Comparison of ENCODE assay signal across 21 cellular contexts in genomic region chr11:111406589-111406988, GRCh38.
A peak's percentile ranks its signal among the peaks of the same experiment; 100 is the strongest.
DNase-seq lines count a peak whose midpoint lies in the region; ATAC-seq, FAIRE-seq and TF ChIP-seq lines count a peak whose summit lies in the region.
"Had no signal": no experiment of that assay in that cellular context is flagged by ENCODE, and none has a peak within 500 bp of the region (broad histone marks: within the 10 kb centered on the region; RNA-seq: fewer than 3 reads in every experiment).

No MANE protein-coding gene starts in this region.

- H3K9me3 Mint-ChIP-seq in stimulated activated memory B cell treated with anti-CD40 and anti-IgM and Interleukin-4, amounts not matched to agents 10 μg/mL and 1 μg/mL and 100 μg/mL, for 72 hours, result peaks cover 3% of the 10 kb centered on the region
- H3K9me3 Mint-ChIP-seq: HFFc6 had no signal

- no peaks in the 10 kb centered on the region for H3K36me3 Mint-ChIP-seq in stimulated activated memory B cell treated with anti-CD40 and anti-IgM and Interleukin-4, amounts not matched to agents 10 μg/mL and 1 μg/mL and 100 μg/mL, for 72 hours
- H3K36me3 Mint-ChIP-seq: CD14-positive monocyte had no signal

- H3K27ac Mint-ChIP-seq in stimulated activated memory B cell treated with anti-CD40 and anti-IgM and Interleukin-4, amounts not matched to agents 10 μg/mL and 1 μg/mL and 100 μg/mL, for 72 hours, result peak overlapping the region; percentile 14
- H3K27ac Mint-ChIP-seq: CD14-positive monocyte, HFFc6 had no signal

- DNase-seq in EH (ENCODE audit: low read depth) (peak; percentile 17), LoVo (ENCODE audit: low spot score) (peak; percentile 36), T1000 (lab: John Stamatoyannopoulos, UW) (peak; percentile 29), NAMALWA (ENCODE audit: low spot score) (no peak), D721Med (ENCODE audit: insufficient read length, low spot score) (no peak), RCC 7860 (ENCODE audit: low spot score) (no peak)
- DNase-seq: COR-L47, DMS153, HFFc6, KG1, MM.1S, NCI-H1105 treated with DMSO at 0.1 percent for 48 hours, NCI-H187, NCI-H226, NCI-H526 treated with DMSO at 0.1 percent for 48 hours, PC-3 had no signal

- peaks cover 46% of the 10 kb centered on the region for H3K4me1 Mint-ChIP-seq in stimulated activated memory B cell treated with anti-CD40 and anti-IgM and Interleukin-4, amounts not matched to agents 10 μg/mL and 1 μg/mL and 100 μg/mL, for 72 hours

- no peak for ATAC-seq in stimulated activated memory B cell treated with anti-CD40 and anti-IgM and Interleukin-4, amounts not matched to agents 10 μg/mL and 1 μg/mL and 100 μg/mL, for 72 hours
- ATAC-seq: HepG2, PC-3 had no signal

- no peak for TF ChIP-seq CTCF in D721Med (IDR thresholded peaks at IDR 0.05; ENCODE audit: insufficient read depth, missing control alignments)

- FAIRE-seq in D721Med (lab: Jason Lieb, UNC) (no peak), RCC 7860 (lab: Jason Lieb, UNC) (no peak)
- FAIRE-seq: GM18507, H1, HepG2 had no signal

- H3K27me3 Mint-ChIP-seq in stimulated activated memory B cell treated with anti-CD40 and anti-IgM and Interleukin-4, amounts not matched to agents 10 μg/mL and 1 μg/mL and 100 μg/mL, for 72 hours, result no peaks in the 10 kb centered on the region

- no peak overlapping the region for H3K4me3 Mint-ChIP-seq in stimulated activated memory B cell treated with anti-CD40 and anti-IgM and Interleukin-4, amounts not matched to agents 10 μg/mL and 1 μg/mL and 100 μg/mL, for 72 hours
- H3K4me3 Mint-ChIP-seq: CD14-positive monocyte, HFFc6 had no signal

Comparison
In these comparisons a context has a peak if more than half of its experiments do, and no peak if none do; other contexts are left out.
1. DNase-seq: peak in EH (single experiment), LoVo (single experiment) and T1000 (single experiment); none in NAMALWA (single experiment), D721Med (single experiment) and RCC 7860 (single experiment).